In the genomic region with DNA sequence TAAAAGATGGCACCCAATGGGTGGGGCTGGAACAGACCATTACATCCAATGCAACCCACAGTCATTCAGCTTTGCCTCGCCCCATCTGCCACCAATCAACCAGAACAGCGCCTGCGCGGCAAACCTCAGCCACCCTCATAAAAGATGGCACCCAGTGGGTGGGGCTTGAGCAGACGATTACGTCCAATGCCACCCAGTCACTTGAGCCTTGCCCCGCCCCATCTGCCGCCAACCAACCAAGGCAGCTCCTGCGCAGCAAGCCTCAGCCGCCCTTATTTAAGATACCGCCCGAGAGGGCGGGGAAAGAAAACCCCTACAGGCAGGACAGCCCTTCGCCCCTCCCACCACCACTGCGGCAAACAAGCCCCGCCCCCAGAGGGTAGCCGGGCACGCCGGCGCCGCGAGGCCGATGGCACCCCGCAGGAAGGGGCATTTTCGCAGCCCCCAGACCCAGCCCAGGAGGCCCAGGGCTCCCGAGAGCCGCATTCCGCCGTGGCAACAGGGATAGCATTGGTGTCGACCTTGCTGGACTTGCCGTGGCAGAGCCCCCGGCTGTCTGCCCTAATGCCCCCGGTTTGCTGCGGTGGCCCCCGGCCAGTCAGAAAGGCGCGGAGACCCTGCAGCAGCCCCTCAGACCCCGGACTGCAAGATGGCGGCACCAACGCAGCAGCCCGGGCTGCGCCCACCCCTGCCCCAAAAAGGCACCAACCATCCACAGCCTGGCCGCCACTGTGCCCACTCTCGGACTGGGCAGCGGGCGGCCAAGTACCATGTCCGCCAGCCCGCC, we compare ENCODE assay signal across 9 cellular contexts. TPM values are rescaled to one million over a fixed set of nuclear protein-coding genes. Genes with fewer than 3 reads are reported as not detected.
DNase-seq lines count a peak whose midpoint lies in the region; ATAC-seq and TF ChIP-seq lines count a peak whose summit lies in the region.
"Had no signal": no experiment of that assay in that cellular context is flagged by ENCODE, and none has a peak within 500 bp of the region (broad histone marks: within the 10 kb centered on the region; RNA-seq: fewer than 3 reads in every experiment).

No MANE protein-coding gene starts in this region.

- H3K14ac ChIP-seq in neuronal stem cell (ENCODE audit: low read length) = peak overlapping the region; percentile 56

- no peaks in the 10 kb centered on the region for H3K4me1 ChIP-seq in Peyer's patch
- H3K4me1 ChIP-seq in neuronal stem cell (ENCODE audit: control insufficient read depth in 2 of 2, insufficient read depth in 1 of 2, low read depth in 1 of 2, low read length in 2 of 2) = no peaks in the 10 kb centered on the region

- ATAC-seq in GM19351 (IDR thresholded peaks at IDR 0.05; ENCODE audit: unreplicated experiment) = no peak

- peaks cover 7% of the 10 kb centered on the region for H3K79me1 ChIP-seq in neuronal stem cell (ENCODE audit: low read depth, low read length)

- H4K91ac ChIP-seq in neuronal stem cell (ENCODE audit: low read depth, low read length, poor library complexity) = no peak overlapping the region

- peak overlapping the region; percentile 97 for H3K9ac ChIP-seq in neuronal stem cell (ENCODE audit: low read depth, low read length, poor library complexity)

- no peak overlapping the region for H2AFZ ChIP-seq in neuronal stem cell (ENCODE audit: low read length)

- peak; percentile 1 for DNase-seq in AG10803 (ENCODE audit: low read depth)
- DNase-seq in Peyer's patch = peak; percentile 44 to 82 (median 53)
- peak; percentile 84 for DNase-seq in fibroblast of mammary gland (ENCODE audit: low read depth)
- DNase-seq in neuronal stem cell (ENCODE audit: low spot score) = peak; percentile 92
- no peak for DNase-seq in activated CD8-positive, alpha-beta memory T cell treated with anti-CD3 and anti-CD28 coated beads for 24 hours
- DNase-seq in mesenteric fat pad (ENCODE audit: low spot score) = no peak
- no peak for DNase-seq in NCI-H2107 (lab: John Stamatoyannopoulos, UW)
- DNase-seq: DND-41 had no signal

- peak overlapping the region; percentile 32 for H4K8ac ChIP-seq in neuronal stem cell (ENCODE audit: low read depth, low read length)

- no peak overlapping the region for H2BK12ac ChIP-seq in neuronal stem cell (ENCODE audit: low read length)

- H3K4me3 ChIP-seq in AG10803 (ENCODE audit: low read length) (no peak overlapping the region), Peyer's patch (peak overlapping the region in 3 of 4 donors; percentile 14 to 44 (median 27)), fibroblast of mammary gland (ENCODE audit: control insufficient read depth, low read depth, low read length) (peak overlapping the region; percentile 16), neuronal stem cell (ENCODE audit: low read length in 2 of 2) (peak overlapping the region in 1 of 2 donors; percentile 90)

- no peak overlapping the region for H2AK5ac ChIP-seq in neuronal stem cell (ENCODE audit: low read depth, low read length)

- H2BK120ac ChIP-seq in neuronal stem cell (ENCODE audit: low read depth, low read length) = peak overlapping the region; percentile 47

- peaks cover 0 to 33% (median 18%) of the 10 kb centered on the region in 4 donors for H3K9me3 ChIP-seq in Peyer's patch
- H3K9me3 ChIP-seq in neuronal stem cell (replicated peaks in 1 of 2; ENCODE audit: control insufficient read depth in 2 of 2, insufficient read depth in 1 of 2, low read depth in 1 of 2, low read length in 2 of 2) = peaks cover 6 to 20% of the 10 kb centered on the region in 2 donors

- no peak overlapping the region for H3K23ac ChIP-seq in neuronal stem cell (ENCODE audit: low read depth, low read length, poor library complexity)

- TF ChIP-seq POLR2A in Peyer's patch (IDR thresholded peaks at IDR 0.05) = no peak

- H3K4me2 ChIP-seq in neuronal stem cell (ENCODE audit: insufficient read depth, low read length, poor library complexity, severe bottlenecking) = peak overlapping the region; percentile 58

- TF ChIP-seq CTCF in AG10803 (conservative IDR thresholded peaks at IDR 0.05; ENCODE audit: low read length) (no peak), Peyer's patch (IDR thresholded peaks at IDR 0.05) (no peak), fibroblast of mammary gland (conservative IDR thresholded peaks at IDR 0.05; ENCODE audit: control insufficient read depth, insufficient read depth, low read depth, low read length) (no peak)

- WGBS in neuronal stem cell (ENCODE audit: extremely low coverage in 2 of 2, insufficient read length in 2 of 2, insufficient replicate concordance in 1 of 2), 2 donors = no CpG with 5 or more reads among the region's 48 CpGs

- H2BK15ac ChIP-seq in neuronal stem cell (ENCODE audit: low read length) = no peak overlapping the region

- no peak overlapping the region for H3K4ac ChIP-seq in neuronal stem cell (ENCODE audit: low read length)

- H3K36me3 ChIP-seq in Peyer's patch (no peaks in the 10 kb centered on the region), neuronal stem cell (replicated peaks in 1 of 2; ENCODE audit: control insufficient read depth in 2 of 2, insufficient read depth in 2 of 2, low read length in 2 of 2) (peaks cover 0 to 8% of the 10 kb centered on the region in 2 donors)

- peak overlapping the region; percentile 87 for H3K18ac ChIP-seq in neuronal stem cell (ENCODE audit: low read length)

- H3K27ac ChIP-seq in Peyer's patch (peak overlapping the region in 3 of 4 donors; percentile 13 to 69 (median 43)), neuronal stem cell (replicated peaks; ENCODE audit: low read length) (peak overlapping the region; percentile 80)

- H3K27me3 ChIP-seq in Peyer's patch (no peaks in the 10 kb centered on the region), neuronal stem cell (ENCODE audit: control insufficient read depth in 3 of 3, insufficient read depth in 3 of 3, low read depth in 1 of 3, low read length in 3 of 3) (peaks cover 0 to 7% (median 0%) of the 10 kb centered on the region in 3 experiments)

- no peak overlapping the region for H2BK5ac ChIP-seq in neuronal stem cell (ENCODE audit: low read length)

RNA-seq across cellular contexts. Expression of a gene that starts 0.7 kb away (rescaled TPM):
- 1 to 10 TPM in 3 of 4 donors, under 1 TPM in 1; 0.53 to 5.8 (median 1.9) TPM for total RNA-seq in Peyer's patch
- 27.5 TPM for polyA plus RNA-seq in neuronal stem cell (2013, experiment 1 of 2)
- 28.8 TPM for polyA plus RNA-seq in neuronal stem cell (2013, experiment 2 of 2)
- 13.2 TPM for total RNA-seq in mesenteric fat pad

RNA-seq across cellular contexts. Expression of a gene that starts 0.7 kb away (rescaled TPM):
- not detected for total RNA-seq in Peyer's patch
- polyA plus RNA-seq in neuronal stem cell (2013, experiment 1 of 2) = 2.7 TPM
- 2.3 TPM for polyA plus RNA-seq in neuronal stem cell (2013, experiment 2 of 2)
- total RNA-seq in mesenteric fat pad = 0.87 TPM

Comparison
In these comparisons a context has a peak if more than half of its experiments do, and no peak if none do; other contexts are left out.
1. DNase-seq: peak in AG10803 (single experiment), Peyer's patch (3 of 3), fibroblast of mammary gland (single experiment) and neuronal stem cell (single experiment); none in activated CD8-positive, alpha-beta memory T cell treated with anti-CD3 and anti-CD28 coated beads for 24 hours (single experiment), mesenteric fat pad (single experiment) and NCI-H2107 (single experiment).